8 cellular contexts compared by ENCODE assay signal in the genomic region with DNA sequence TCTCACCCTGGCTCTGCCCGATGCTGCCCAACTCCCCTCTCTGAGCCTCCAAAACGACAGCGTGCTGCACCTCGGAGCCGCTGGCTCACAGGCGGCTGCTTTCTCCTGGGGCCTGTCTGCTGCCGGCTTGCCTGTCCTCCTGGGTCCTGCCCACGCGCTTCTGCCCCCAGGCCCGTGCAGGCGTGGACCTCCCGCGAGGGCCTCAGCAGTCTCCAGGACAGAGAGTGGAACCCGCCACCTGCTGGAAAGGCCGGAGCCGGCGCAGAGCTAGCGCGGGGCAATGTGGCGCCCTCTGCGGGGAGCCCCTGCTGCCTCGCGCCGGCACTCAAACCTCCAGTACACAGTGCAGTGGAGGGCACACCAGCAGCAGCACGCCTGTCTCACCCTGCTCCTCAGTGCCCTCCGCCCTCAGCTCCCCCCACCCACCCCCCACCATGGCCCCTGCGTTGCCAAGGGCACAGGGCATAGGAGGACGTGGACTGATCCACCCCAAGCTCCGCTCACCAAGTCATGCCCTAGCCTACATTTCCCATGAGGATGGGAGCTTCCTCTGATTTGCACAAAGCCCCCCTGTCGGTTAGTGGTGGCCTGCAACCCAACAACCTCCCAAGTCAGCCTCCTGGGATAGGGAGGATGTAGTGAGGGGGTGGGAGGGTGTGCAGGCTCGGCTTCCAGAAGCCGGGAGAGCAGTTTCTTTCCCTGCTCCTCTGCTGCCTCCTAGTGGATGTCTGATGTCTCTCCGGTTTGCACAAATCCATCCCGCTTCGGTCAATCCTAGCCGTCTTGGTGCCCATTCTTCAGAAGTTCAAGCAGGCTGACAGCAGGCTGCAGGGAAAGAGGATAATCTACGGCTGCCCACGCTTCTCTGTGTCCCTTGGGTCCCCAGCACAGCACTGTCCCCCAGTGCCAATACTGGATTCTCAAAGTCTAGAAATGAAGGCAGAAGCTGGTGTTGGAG. TPM values are rescaled to one million over a fixed set of nuclear protein-coding genes. Genes with fewer than 3 reads are reported as not detected.
DNase-seq lines count a peak whose midpoint lies in the region; ATAC-seq, FAIRE-seq and TF ChIP-seq lines count a peak whose summit lies in the region.

No MANE protein-coding gene starts in this region.

- peaks cover 4% of the 10 kb centered on the region for H3K4me1 ChIP-seq in adipocyte (ENCODE audit: control insufficient read depth, insufficient read depth, low read length)

- FAIRE-seq in urothelium cell line (lab: Jason Lieb, UNC), result no peak

- H3K36me3 ChIP-seq in adipocyte (ENCODE audit: control insufficient read depth, insufficient read depth, low read length, severe bottlenecking), result no peaks in the 10 kb centered on the region

- H3K27ac Mint-ChIP-seq in T-cell (no peak overlapping the region), progenitor cell of endocrine pancreas (no peak overlapping the region)

- no peaks in the 10 kb centered on the region for H3K36me3 Mint-ChIP-seq in T-cell
- no peaks in the 10 kb centered on the region for H3K36me3 Mint-ChIP-seq in progenitor cell of endocrine pancreas (ENCODE audit: insufficient read depth)

- peaks cover 7 to 11% of the 10 kb centered on the region in 2 donors for H3K27me3 Mint-ChIP-seq in T-cell
- peaks cover 23% of the 10 kb centered on the region for H3K27me3 Mint-ChIP-seq in progenitor cell of endocrine pancreas

- peaks cover 9 to 15% (median 15%) of the 10 kb centered on the region in 3 donors for H3K4me1 Mint-ChIP-seq in T-cell
- peaks cover 15% of the 10 kb centered on the region for H3K4me1 Mint-ChIP-seq in progenitor cell of endocrine pancreas (ENCODE audit: low read depth)

- intact Hi-C loops in cardiac septum (cut with DNase I), result loop anchor here (1.0 to 10.0 kb wide), 4 partner anchors 296 to 835 kb away; no protein-coding TSS in a partner anchor

- H3K4me3 Mint-ChIP-seq in T-cell, result peak overlapping the region; percentile 56 to 69 (median 68)
- H3K4me3 Mint-ChIP-seq in progenitor cell of endocrine pancreas (ENCODE audit: low read depth), result peak overlapping the region; percentile 21

- no peak overlapping the region for H3K4me3 ChIP-seq in adipocyte (ENCODE audit: low read length)

- H3K9ac ChIP-seq in adipocyte (ENCODE audit: low read length), result peak overlapping the region; percentile 2

- POLR2A ChIA-PET in T-cell (lab: Charles Lee), result interaction anchor here (0.6 kb wide), 2 partner anchors 10 to 1010 kb away, joined by 3 to 4 read pairs; no protein-coding TSS in a partner anchor

- ATAC-seq in GM21447 (IDR thresholded peaks at IDR 0.05; ENCODE audit: unreplicated experiment) (peak; percentile 49), T-cell (replicated peaks in 1 of 4) (peak; percentile 91 to 98 (median 94))

- DNase-seq in AG08395 (ENCODE audit: low spot score) (peak; percentile 88), NCI-H146 (lab: John Stamatoyannopoulos, UW) (peak; percentile 94), T-cell (peak; percentile 32 to 78 (median 70)), adipocyte (ENCODE audit: low read depth) (peak; percentile 96), cardiac septum (ENCODE audit: low spot score) (peak; percentile 86), progenitor cell of endocrine pancreas (ENCODE audit: low spot score, unreplicated experiment) (peak; percentile 69), urothelium cell line (ENCODE audit: low spot score) (peak; percentile 86)

- H3K27me3 ChIP-seq in adipocyte (replicated peaks; ENCODE audit: control insufficient read depth, insufficient read depth, low read length), result no peaks in the 10 kb centered on the region

- H3K9me3 Mint-ChIP-seq in T-cell, result no peaks in the 10 kb centered on the region
- H3K9me3 Mint-ChIP-seq in progenitor cell of endocrine pancreas (ENCODE audit: low read depth), result no peaks in the 10 kb centered on the region

- TF ChIP-seq CTCF in progenitor cell of endocrine pancreas (IDR thresholded peaks at IDR 0.05; ENCODE audit: unreplicated experiment), result peak; percentile 64

- H3K9me3 ChIP-seq in adipocyte (ENCODE audit: control insufficient read depth, low read length), result no peaks in the 10 kb centered on the region

- CTCF ChIA-PET in T-cell (lab: Charles Lee), result interaction anchor here (0.6 to 5.0 kb wide), 35 partner anchors 9 to 726 kb away, joined by 3 to 45 read pairs (median 4); no protein-coding TSS in a partner anchor

RNA-seq across cellular contexts. Expression of a gene that starts 25.2 kb away (rescaled TPM):
- total RNA-seq in T-cell (10 to 100 TPM in 2 of 5 donors, 1 to 10 TPM in 1, under 1 TPM in 2; 0.42 to 13.3 (median 8.0) TPM), cardiac septum (82.2 TPM), progenitor cell of endocrine pancreas (1,180 and 1,246 TPM in 2 replicates)

RNA-seq across cellular contexts. Expression of a gene that starts 30.9 kb away (rescaled TPM):
- total RNA-seq in T-cell (not detected), cardiac septum (not detected), progenitor cell of endocrine pancreas (not detected in 2 replicates)

RNA-seq across cellular contexts. Expression of a gene that starts 45.6 kb away (rescaled TPM):
- under 1 TPM in 1 of 5 donors, not detected in 4; 0.28 TPM for total RNA-seq in T-cell
- not detected for total RNA-seq in cardiac septum
- total RNA-seq in progenitor cell of endocrine pancreas, result not detected in 2 replicates

Comparison
In these comparisons a context has a peak if more than half of its experiments do, and no peak if none do; other contexts are left out.
1. RNA of a gene that starts 25.2 kb away (total RNA-seq): 1,180 to 1,246 TPM in progenitor cell of endocrine pancreas; 82.2 TPM in cardiac septum (single experiment) and 0.42 to 13.3 TPM in T-cell; every median in the first group is over 10 times any median in the second.
2. Peak in every context shown above with its lines, with median percentiles within 50 percentile points of each other: DNase-seq.